Comparison of ENCODE assay signal across 8 cellular contexts in the genomic region with DNA sequence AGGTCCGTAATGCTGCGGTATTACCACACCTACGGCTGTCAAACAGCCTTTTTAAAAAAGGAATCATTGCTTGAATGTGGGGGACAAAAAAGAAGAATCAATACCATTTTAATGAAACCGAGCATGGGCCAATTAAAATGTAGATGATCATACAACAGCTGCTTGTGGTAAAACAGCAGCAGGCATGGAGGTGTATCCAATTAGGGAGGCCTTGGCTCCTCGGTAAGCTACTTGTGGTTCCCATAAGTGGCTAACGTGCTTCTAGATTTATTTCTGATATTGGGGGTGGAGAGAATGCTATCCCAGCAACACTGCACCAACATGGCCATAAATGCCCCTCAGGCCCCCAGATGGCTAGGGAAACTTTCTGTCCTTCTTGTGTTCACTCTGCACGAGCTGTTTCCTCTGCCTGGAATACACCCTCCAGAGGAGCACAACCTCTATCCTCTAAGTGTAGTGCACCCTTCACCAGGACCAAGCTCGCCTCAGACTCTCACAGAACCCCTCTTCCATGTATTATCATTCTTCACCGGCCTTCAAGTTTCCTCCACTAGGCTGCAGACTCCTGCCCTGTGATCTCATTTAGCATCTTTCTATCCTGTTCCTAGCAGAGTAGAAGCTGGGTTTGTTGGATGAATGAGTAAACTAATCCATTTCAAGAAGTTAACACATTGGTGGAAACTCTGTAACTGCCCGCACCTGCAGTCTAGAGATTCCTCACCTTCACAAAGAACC. TPM values are rescaled to one million over a fixed set of nuclear protein-coding genes. Genes with fewer than 3 reads are reported as not detected.
A peak's percentile ranks its signal among the peaks of the same experiment; 100 is the strongest.
DNase-seq lines count a peak whose midpoint lies in the region; ATAC-seq and TF ChIP-seq lines count a peak whose summit lies in the region.

No MANE protein-coding gene starts in this region.

- H3K4me1 Mint-ChIP-seq in IgD-negative memory B cell (peaks cover 0 to 2% (median 2%) of the 10 kb centered on the region in 3 donors), nephron progenitor cell (peaks cover 83% of the 10 kb centered on the region)

- DNase-seq in BJ (ENCODE audit: low read depth) (no peak), choroid plexus epithelial cell (ENCODE audit: low read depth) (peak; percentile 69), nephron progenitor cell (no peak), left colon (no peak), LoVo (ENCODE audit: low spot score) (no peak)

- CTCF ChIA-PET in BJ (lab: Yijun Ruan, JAX): interaction anchor here (0.6 to 3.4 kb wide), 16 partner anchors 10 to 336 kb away, joined by 3 to 21 read pairs (median 3); no protein-coding TSS in a partner anchor

- H3K9me3 Mint-ChIP-seq in IgD-negative memory B cell: no peaks in the 10 kb centered on the region
- no peaks in the 10 kb centered on the region for H3K9me3 Mint-ChIP-seq in nephron progenitor cell

- ATAC-seq in left colon: no peak
- ATAC-seq in HG03045 (IDR thresholded peaks at IDR 0.05; ENCODE audit: unreplicated experiment): no peak
- ATAC-seq in HG02938 (IDR thresholded peaks at IDR 0.05; ENCODE audit: unreplicated experiment): no peak

- H3K27ac Mint-ChIP-seq in IgD-negative memory B cell (peak overlapping the region in 1 of 3 donors; percentile 33), nephron progenitor cell (peak overlapping the region; percentile 92)

- no peaks in the 10 kb centered on the region for H3K27me3 ChIP-seq in BJ (ENCODE audit: control insufficient read depth, insufficient read depth, low read length)

- H3K4me3 Mint-ChIP-seq in IgD-negative memory B cell (peak overlapping the region in 3 of 4 donors; percentile 19 to 57 (median 45)), nephron progenitor cell (peak overlapping the region; percentile 97)

- H3K36me3 Mint-ChIP-seq in IgD-negative memory B cell: no peaks in the 10 kb centered on the region
- peaks cover 10% of the 10 kb centered on the region for H3K36me3 Mint-ChIP-seq in nephron progenitor cell (ENCODE audit: low read depth)

- no peaks in the 10 kb centered on the region for H3K36me3 ChIP-seq in BJ (ENCODE audit: control insufficient read depth, insufficient read depth, low read length)

- intact Hi-C loops in left colon (cut with DNase I, micrococcal nuclease): no loop called here

- POLR2A ChIA-PET in BJ (lab: Charles Lee): no interaction called here

- peaks cover 30% of the 10 kb centered on the region for H3K27me3 Mint-ChIP-seq in IgD-negative memory B cell
- no peaks in the 10 kb centered on the region for H3K27me3 Mint-ChIP-seq in nephron progenitor cell (ENCODE audit: low read depth, poor library complexity)

- TF ChIP-seq CTCF in BJ (IDR thresholded peaks at IDR 0.05; ENCODE audit: insufficient read depth, low read depth, low read length) (peak; percentile 56), choroid plexus epithelial cell (conservative IDR thresholded peaks at IDR 0.05; ENCODE audit: low read depth, low read length) (peak; percentile 65), nephron progenitor cell (IDR thresholded peaks at IDR 0.05) (no peak)

- H3K4me3 ChIP-seq in BJ (ENCODE audit: low read depth, low read length): peak overlapping the region; percentile 93
- peak overlapping the region; percentile 86 for H3K4me3 ChIP-seq in choroid plexus epithelial cell (ENCODE audit: low read depth, low read length)

RNA-seq across cellular contexts. Expression of a gene that starts 1.6 kb away (rescaled TPM):
- polyA plus RNA-seq in BJ (2011; rRNA removed) (23.7 and 29.4 TPM in 2 replicates), IgD-negative memory B cell (0.08 TPM)
- 77.0 and 78.1 TPM in 2 replicates for polyA minus RNA-seq in BJ (2011; rRNA and poly(A)+ RNA removed)
- total RNA-seq in left colon: 1 to 10 TPM; 6.8 TPM

RNA-seq across cellular contexts. Expression of a gene that starts 53.2 kb away (rescaled TPM):
- polyA plus RNA-seq in BJ (2011; rRNA removed) (10.9 and 18.7 TPM in 2 replicates), IgD-negative memory B cell (0.29 TPM)
- 6.4 and 9.0 TPM in 2 replicates for polyA minus RNA-seq in BJ (2011; rRNA and poly(A)+ RNA removed)
- 10 to 100 TPM in 1 of 2 donors, 1 to 10 TPM in 1; 4.3 to 17.7 TPM for total RNA-seq in left colon

Comparison
In these comparisons a context has a peak if more than half of its experiments do, and no peak if none do; other contexts are left out.
1. RNA of a gene that starts 1.6 kb away (polyA plus RNA-seq): 23.7 to 29.4 TPM in BJ; 0.08 TPM in IgD-negative memory B cell (single experiment); every median in the first group is over 10 times any median in the second.